In the genomic region with DNA sequence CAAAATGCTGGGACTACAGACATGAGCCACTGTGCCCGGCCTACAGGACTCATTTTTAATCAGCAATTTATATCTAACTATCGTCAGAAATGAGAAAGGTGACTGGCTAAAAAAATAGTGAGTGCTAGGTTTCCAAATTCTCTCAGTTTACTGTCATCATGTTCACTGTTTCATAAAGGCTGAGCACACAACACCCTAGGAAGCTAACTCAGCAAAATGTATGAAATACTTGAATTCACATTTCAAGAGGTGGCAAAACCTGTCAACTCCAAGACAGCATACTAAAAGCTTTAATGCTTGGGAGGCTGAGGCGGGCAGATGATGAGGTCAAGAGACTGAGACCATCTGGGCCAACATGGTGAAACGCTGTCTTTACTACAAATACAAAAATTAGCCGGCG, we compare ENCODE assay signal across 22 cellular contexts. TPM values are rescaled to one million over a fixed set of nuclear protein-coding genes. Genes with fewer than 3 reads are reported as not detected.
DNase-seq lines count a peak whose midpoint lies in the region; ATAC-seq and TF ChIP-seq lines count a peak whose summit lies in the region.
"Had no signal": no experiment of that assay in that cellular context is flagged by ENCODE, and none has a peak within 500 bp of the region (broad histone marks: within the 10 kb centered on the region; RNA-seq: fewer than 3 reads in every experiment).

No MANE protein-coding gene starts in this region.

- no peak overlapping the region for H3K4me3 ChIP-seq in lower lobe of right lung
- H3K4me3 ChIP-seq: BLaER1 treated with 17β-estradiol and CSF1 and Interleukin-3, amounts not matched to agents 10 nM and 100 nM; GM12878; GM23248 had no signal

- H3K9me3 ChIP-seq in lower lobe of right lung, result no peaks in the 10 kb centered on the region
- H3K9me3 ChIP-seq: BE2C had no signal

- H3K36me3 ChIP-seq in lower lobe of right lung, result peaks cover 62% of the 10 kb centered on the region

- intact Hi-C loops in lower lobe of right lung (cut with DNase I), result no loop called here

- H3K27me3 ChIP-seq in lower lobe of right lung (ENCODE audit: low read depth), result no peaks in the 10 kb centered on the region
- H3K27me3 ChIP-seq: BE2C; BLaER1 treated with 17β-estradiol and CSF1 and Interleukin-3, amounts not matched to agents 10 nM and 100 nM had no signal

- peaks cover 12% of the 10 kb centered on the region for H3K4me1 ChIP-seq in lower lobe of right lung
- H3K4me1 ChIP-seq: BE2C had no signal

- DNase-seq in NCI-H524 (lab: John Stamatoyannopoulos, UW), result peak; percentile 2 to 39
- no peak for DNase-seq in NCI-H524 treated with DMSO at 0.1 percent for 48 hours (lab: John Stamatoyannopoulos, UW)
- DNase-seq in lower lobe of right lung, result peak; percentile 6
- DNase-seq in stimulated activated CD4-positive, alpha-beta T cell treated with anti-CD3 and anti-CD28 coated beads, Interleukin-4, amount 100 ng/mL, for 4 hours, result no peak
- DNase-seq: ACHN; AML-193; BE2C; CD4-positive, alpha-beta T cell; CD8-positive, alpha-beta memory T cell; DMS 273 treated with DMSO at 0.1 percent for 48 hours; DMS79; EL; GDM1; GM23248; H7; HCEC 1CT had no signal

- peak overlapping the region; percentile 99; the same call in 1 of the 2 replicates for H3K27ac ChIP-seq in VCaP
- no peak overlapping the region for H3K27ac ChIP-seq in lower lobe of right lung
- H3K27ac ChIP-seq: 22Rv1; BLaER1 treated with 17β-estradiol and CSF1 and Interleukin-3, amounts not matched to agents 10 nM and 100 nM; GM23248 had no signal

- ATAC-seq in lower lobe of right lung (no peak), HG03108 (IDR thresholded peaks at IDR 0.05; ENCODE audit: unreplicated experiment) (no peak), HG02763 (IDR thresholded peaks at IDR 0.05; ENCODE audit: unreplicated experiment) (no peak)
- ATAC-seq: GM12878 had no signal

- TF ChIP-seq CTCF in VCaP (conservative IDR thresholded peaks at IDR 0.05) (no peak), lower lobe of right lung (IDR thresholded peaks at IDR 0.05) (no peak)

RNA-seq across cellular contexts. Expression of a gene that starts 16.7 kb away (rescaled TPM):
- total RNA-seq in lower lobe of right lung, result 66.1 TPM

Comparison
In these comparisons a context has a peak if more than half of its experiments do, and no peak if none do; other contexts are left out.
1. DNase-seq: peak in NCI-H524 (2 of 2) and lower lobe of right lung (single experiment); none in NCI-H524 treated with DMSO at 0.1 percent for 48 hours (single experiment) and stimulated activated CD4-positive, alpha-beta T cell treated with anti-CD3 and anti-CD28 coated beads, Interleukin-4, amount 100 ng/mL, for 4 hours (0 of 2).